ENCODE assay signal across 19 cellular contexts in the genomic region with DNA sequence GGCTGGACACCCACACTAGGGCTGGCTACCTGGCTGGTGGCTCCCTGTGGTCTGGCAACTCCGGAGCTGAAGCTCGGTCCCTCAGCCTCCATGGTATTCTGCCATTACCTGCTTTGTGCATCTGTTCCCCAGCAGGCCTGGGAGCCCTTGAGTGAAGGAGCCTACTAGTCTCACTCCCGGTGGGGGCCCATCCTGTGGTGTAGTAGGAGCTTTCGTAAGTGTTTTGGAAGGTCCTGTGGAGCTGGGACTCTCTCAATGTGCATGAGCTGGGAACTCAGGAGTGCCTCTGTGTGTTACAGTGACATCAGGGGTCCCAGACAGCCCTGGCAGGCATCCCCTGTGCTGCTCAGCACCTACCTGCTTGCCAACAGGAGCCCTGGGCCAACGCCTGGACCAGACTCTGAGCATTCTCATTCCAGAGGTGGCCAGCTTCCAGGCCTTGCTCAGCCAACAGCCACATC.
DNase-seq lines count a peak whose midpoint lies in the region; ATAC-seq and TF ChIP-seq lines count a peak whose summit lies in the region.
"Had no signal": no experiment of that assay in that cellular context is flagged by ENCODE, and none has a peak within 500 bp of the region (broad histone marks: within the 10 kb centered on the region; RNA-seq: fewer than 3 reads in every experiment).

No MANE protein-coding gene starts in this region.

- no peak overlapping the region for H3K4me3 ChIP-seq in BLaER1
- H3K4me3 ChIP-seq in adrenal gland, result no peak overlapping the region
- H3K4me3 ChIP-seq in prostate gland, result no peak overlapping the region
- H3K4me3 ChIP-seq: hepatocyte, SJSA1 had no signal

- DNase-seq in adrenal gland (peak in 2 of 7 donors; percentile 17 to 53), left ventricle myocardium superior (peak; percentile 87), sciatic nerve (ENCODE audit: low spot score) (peak; percentile 50), NCI-H345 treated with DMSO at 0.1 percent for 48 hours (lab: John Stamatoyannopoulos, UW; ENCODE audit: unreplicated experiment) (no peak), prostate gland (ENCODE audit: low spot score) (no peak)
- DNase-seq: ACHN; activated CD4-positive, alpha-beta T cell treated with anti-CD3 and anti-CD28 coated beads for 4 hours; activated naive CD8-positive, alpha-beta T cell treated with anti-CD3 and anti-CD28 coated beads, Interleukin-2, amount 50 U/mL, for 24 hours; H7; Karpas-422; NCI-H1694; NCI-H2171; NCI-H524; T-helper 1 cell had no signal

- H3K9me3 ChIP-seq in BLaER1, result no peaks in the 10 kb centered on the region
- H3K9me3 ChIP-seq in adrenal gland (replicated peaks in 1 of 3), result no peaks in the 10 kb centered on the region
- no peaks in the 10 kb centered on the region for H3K9me3 ChIP-seq in prostate gland
- H3K9me3 ChIP-seq: SJSA1 had no signal

- ATAC-seq in left ventricle myocardium superior (peak; percentile 78), sciatic nerve (no peak), GM21390 (IDR thresholded peaks at IDR 0.05; ENCODE audit: unreplicated experiment) (no peak)
- ATAC-seq: activated naive CD8-positive, alpha-beta T cell treated with anti-CD3 and anti-CD28 coated beads, Interleukin-2, amount 50 U/mL, for 24 hours had no signal

- H3K27ac ChIP-seq in BLaER1 (peak overlapping the region; percentile 76), adrenal gland (peak overlapping the region in 3 of 5 donors; percentile 31 to 73 (median 41)), prostate gland (no peak overlapping the region)
- H3K27ac ChIP-seq: hepatocyte, HL-60, SJSA1 had no signal

- no peak for TF ChIP-seq POLR2A in adrenal gland (IDR thresholded peaks at IDR 0.05)
- TF ChIP-seq POLR2A in prostate gland (IDR thresholded peaks at IDR 0.05), result no peak

- H3K9ac ChIP-seq in BLaER1, result no peak overlapping the region

- H3K4me1 ChIP-seq in BLaER1 (peaks cover 79% of the 10 kb centered on the region), adrenal gland (replicated peaks in 1 of 2) (peaks cover 3 to 24% of the 10 kb centered on the region in 2 donors), prostate gland (replicated peaks) (peaks cover 23% of the 10 kb centered on the region)
- H3K4me1 ChIP-seq: SJSA1 had no signal

- TF ChIP-seq CTCF in adrenal gland (IDR thresholded peaks at IDR 0.05) (no peak), prostate gland (IDR thresholded peaks at IDR 0.05) (no peak)

- H3K36me3 ChIP-seq in BLaER1 (no peaks in the 10 kb centered on the region), adrenal gland (replicated peaks in 1 of 2) (no peaks in the 10 kb centered on the region), prostate gland (no peaks in the 10 kb centered on the region)
- H3K36me3 ChIP-seq: SJSA1 had no signal

- no peaks in the 10 kb centered on the region for H4K20me1 ChIP-seq in BLaER1

- intact Hi-C loops in adrenal gland (cut with DNase I), result no loop called here
- intact Hi-C loops in left ventricle myocardium superior (cut with micrococcal nuclease), result no loop called here
- intact Hi-C loops in sciatic nerve (cut with DNase I), result no loop called here
- intact Hi-C loops in prostate gland (cut with DNase I), result loop anchor here (5.0 kb wide), 1 partner anchor 250 kb away; no protein-coding TSS in a partner anchor

- H3K27me3 ChIP-seq in BLaER1 (no peaks in the 10 kb centered on the region), adrenal gland (no peaks in the 10 kb centered on the region), prostate gland (replicated peaks; ENCODE audit: insufficient read depth) (no peaks in the 10 kb centered on the region)
- H3K27me3 ChIP-seq: hepatocyte, SJSA1 had no signal

- 91 to 96% (median 96%) methylated on average over 2 to 5 of the region's 5 CpGs; no CpG with 5 or more reads in 1 of the 4 donors for WGBS in adrenal gland, 4 donors
- WGBS in prostate gland, result 88% methylated on average over 5 of the region's 5 CpGs

- peak overlapping the region; percentile 83 for H3K4me2 ChIP-seq in BLaER1
- H3K4me2 ChIP-seq: hepatocyte had no signal

Comparison
In these comparisons a context has a peak if more than half of its experiments do, and no peak if none do; other contexts are left out.
1. H3K27ac ChIP-seq: peak in BLaER1 (single experiment) and adrenal gland (3 of 5); none in prostate gland (0 of 2).
2. DNase-seq: peak in left ventricle myocardium superior (single experiment) and sciatic nerve (single experiment); none in NCI-H345 treated with DMSO at 0.1 percent for 48 hours (single experiment) and prostate gland (single experiment).